8 cellular contexts compared by ENCODE assay signal in the genomic region with DNA sequence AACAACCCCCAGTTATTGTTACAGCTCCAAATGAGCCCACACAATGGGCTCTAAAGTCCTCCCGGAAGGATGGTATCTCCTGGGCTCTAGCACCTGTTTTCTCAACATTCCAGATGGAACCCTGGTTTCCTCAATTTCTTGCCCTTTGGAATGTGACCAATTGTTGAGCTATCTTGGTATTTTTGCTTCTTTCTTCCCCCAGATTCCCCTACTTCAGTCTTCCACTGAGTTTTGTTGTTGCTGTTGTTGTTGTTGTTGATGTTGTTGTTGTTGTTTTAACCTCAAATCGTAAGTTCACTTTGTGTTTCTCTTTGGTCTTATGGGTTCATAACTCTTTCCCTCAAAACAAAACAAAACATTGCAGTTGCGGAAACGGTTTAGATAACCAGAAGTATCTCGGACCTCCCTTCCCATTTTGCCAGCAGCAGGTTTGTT.
DNase-seq lines count a peak whose midpoint lies in the region; TF ChIP-seq lines count a peak whose summit lies in the region.

No MANE protein-coding gene starts in this region.

- H3K4me1 Mint-ChIP-seq in dendritic cell treated with granulocyte-macrophage colony-stimulating factor and Interleukin-4, amounts not matched to agents 40 ng/mL and 50 ng/mL, for 4 days (ENCODE audit: low read depth), result peaks cover 35% of the 10 kb centered on the region
- H3K4me1 Mint-ChIP-seq in nephron progenitor cell, result peaks cover 35% of the 10 kb centered on the region

- no peak for TF ChIP-seq CTCF in GM12865 (IDR thresholded peaks at IDR 0.05; ENCODE audit: insufficient read depth, low read depth, low read length, missing control alignments)
- no peak for TF ChIP-seq CTCF in LNCaP clone FGC (IDR thresholded peaks at IDR 0.05; ENCODE audit: control insufficient read depth, extremely low read depth, insufficient read depth)
- TF ChIP-seq CTCF in nephron progenitor cell (IDR thresholded peaks at IDR 0.05), result no peak

- peaks cover 32% of the 10 kb centered on the region for H3K36me3 Mint-ChIP-seq in dendritic cell treated with granulocyte-macrophage colony-stimulating factor and Interleukin-4, amounts not matched to agents 40 ng/mL and 50 ng/mL, for 4 days (ENCODE audit: low read depth)
- H3K36me3 Mint-ChIP-seq in nephron progenitor cell (ENCODE audit: low read depth), result peaks cover 23% of the 10 kb centered on the region

- H3K4me3 ChIP-seq in GM12865 (ENCODE audit: low read depth, low read length), result peak overlapping the region; percentile 80
- H3K4me3 ChIP-seq in LNCaP clone FGC (ENCODE audit: low read depth, low read length), result peak overlapping the region; percentile 99

- no peaks in the 10 kb centered on the region for H3K9me3 Mint-ChIP-seq in dendritic cell treated with granulocyte-macrophage colony-stimulating factor and Interleukin-4, amounts not matched to agents 40 ng/mL and 50 ng/mL, for 4 days
- H3K9me3 Mint-ChIP-seq in nephron progenitor cell, result no peaks in the 10 kb centered on the region

- peak overlapping the region; percentile 90 for H3K27ac Mint-ChIP-seq in dendritic cell treated with granulocyte-macrophage colony-stimulating factor and Interleukin-4, amounts not matched to agents 40 ng/mL and 50 ng/mL, for 4 days
- H3K27ac Mint-ChIP-seq in nephron progenitor cell, result peak overlapping the region; percentile 47

- H3K27me3 Mint-ChIP-seq in dendritic cell treated with granulocyte-macrophage colony-stimulating factor and Interleukin-4, amounts not matched to agents 40 ng/mL and 50 ng/mL, for 4 days, result no peaks in the 10 kb centered on the region
- no peaks in the 10 kb centered on the region for H3K27me3 Mint-ChIP-seq in nephron progenitor cell (ENCODE audit: low read depth, poor library complexity)

- peak overlapping the region; percentile 96 for H3K4me3 Mint-ChIP-seq in dendritic cell treated with granulocyte-macrophage colony-stimulating factor and Interleukin-4, amounts not matched to agents 40 ng/mL and 50 ng/mL, for 4 days
- H3K4me3 Mint-ChIP-seq in nephron progenitor cell, result peak overlapping the region; percentile 98

- intact Hi-C loops in dendritic cell treated with granulocyte-macrophage colony-stimulating factor and Interleukin-4, amounts not matched to agents 40 ng/mL and 50 ng/mL, for 4 days (cut with micrococcal nuclease), result loop anchor here (1.0 to 5.0 kb wide), 4 partner anchors 38 to 125 kb away; a partner anchor contains a TSS

- DNase-seq in GM12865 (ENCODE audit: low read depth) (peak; percentile 30), LNCaP clone FGC (ENCODE audit: low read depth) (no peak), nephron progenitor cell (no peak), pons (ENCODE audit: low spot score) (no peak), COLO829 (ENCODE audit: low spot score) (no peak), EL (no peak)
- no peak for DNase-seq in stimulated activated CD8-positive, alpha-beta memory T cell treated with anti-CD3 and anti-CD28 coated beads, Interleukin-4, amount 100 ng/mL, for 48 hours
